8 cellular contexts compared by ENCODE assay signal in the genomic region with DNA sequence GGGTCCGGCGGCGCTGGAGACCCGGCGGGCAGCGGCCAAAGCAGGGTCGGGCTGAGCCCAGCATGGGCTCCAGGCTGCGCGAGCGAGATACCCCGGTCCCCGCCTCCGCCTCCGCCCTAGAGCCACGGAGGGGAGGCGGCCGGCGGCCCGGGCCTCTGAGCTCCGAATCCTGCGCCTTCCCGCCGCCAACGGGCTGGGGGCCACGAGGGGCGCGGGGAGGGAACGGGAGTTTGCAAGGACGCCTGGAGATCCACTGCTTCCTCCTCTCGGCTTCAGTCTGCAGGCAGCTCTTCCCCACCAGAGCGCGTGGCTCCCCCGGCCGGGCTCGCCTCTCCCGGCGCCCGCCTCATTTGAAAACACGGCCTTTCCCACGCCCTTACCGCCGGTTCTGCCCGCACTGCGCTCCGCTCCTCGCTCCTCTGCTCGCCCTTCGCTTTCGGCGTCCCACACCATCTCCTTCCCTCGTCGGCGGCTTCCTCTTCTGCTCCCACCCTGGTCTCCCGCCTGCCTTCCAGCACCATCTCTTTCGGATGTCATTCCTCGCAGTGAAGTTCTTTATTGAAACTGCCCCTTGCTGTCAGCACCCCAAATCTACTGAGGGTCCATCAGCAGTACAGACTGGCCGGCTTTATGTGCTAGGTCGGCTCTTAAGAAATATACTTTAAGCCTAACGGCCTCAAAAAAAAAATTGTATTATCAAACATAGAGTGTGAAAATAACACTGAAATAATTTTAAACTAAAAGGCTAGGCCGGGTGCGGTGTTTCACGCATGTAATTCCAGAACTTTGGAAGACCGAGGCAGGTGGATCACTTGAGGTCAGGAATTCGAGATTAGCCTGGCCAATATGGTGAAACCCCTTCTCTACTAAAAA.
DNase-seq lines count a peak whose midpoint lies in the region; ATAC-seq and TF ChIP-seq lines count a peak whose summit lies in the region.

No MANE protein-coding gene starts in this region.

- peak overlapping the region; percentile 62 for H3K4me3 Mint-ChIP-seq in activated naive CD8-positive, alpha-beta T cell treated with anti-CD3 and anti-CD28 coated beads, Interleukin-2, amount 50 U/mL, for 24 hours

- no peaks in the 10 kb centered on the region for H3K36me3 Mint-ChIP-seq in activated naive CD8-positive, alpha-beta T cell treated with anti-CD3 and anti-CD28 coated beads, Interleukin-2, amount 50 U/mL, for 24 hours (ENCODE audit: low read depth)

- H3K27me3 Mint-ChIP-seq in activated naive CD8-positive, alpha-beta T cell treated with anti-CD3 and anti-CD28 coated beads, Interleukin-2, amount 50 U/mL, for 24 hours = peaks cover 34% of the 10 kb centered on the region

- no peak for ATAC-seq in activated naive CD8-positive, alpha-beta T cell treated with anti-CD3 and anti-CD28 coated beads, Interleukin-2, amount 50 U/mL, for 24 hours

- H3K9me3 Mint-ChIP-seq in activated naive CD8-positive, alpha-beta T cell treated with anti-CD3 and anti-CD28 coated beads, Interleukin-2, amount 50 U/mL, for 24 hours = no peaks in the 10 kb centered on the region

- H3K9me3 ChIP-seq in iPS-18a (ENCODE audit: control insufficient read depth, low read depth, low read length) = no peaks in the 10 kb centered on the region

- no peak overlapping the region for H3K27ac ChIP-seq in iPS-18a (ENCODE audit: low read length)

- H3K4me1 Mint-ChIP-seq in activated naive CD8-positive, alpha-beta T cell treated with anti-CD3 and anti-CD28 coated beads, Interleukin-2, amount 50 U/mL, for 24 hours = peaks cover 4% of the 10 kb centered on the region

- H3K27me3 ChIP-seq in H7 (ENCODE audit: control insufficient read depth, insufficient read depth, low read length) (peaks cover 1% of the 10 kb centered on the region; the same call in 1 of the 2 replicates), iPS-18a (ENCODE audit: control insufficient read depth, insufficient read depth, low read length) (peaks cover 19% of the 10 kb centered on the region)

- H3K9ac ChIP-seq in iPS-18a (ENCODE audit: low read length) = peak overlapping the region; percentile 59

- no peak for TF ChIP-seq CTCF in retinal pigment epithelial cell (conservative IDR thresholded peaks at IDR 0.05; ENCODE audit: low read depth, low read length)

- H3K4me3 ChIP-seq in H7 (ENCODE audit: insufficient read depth, low read depth, low read length) (peak overlapping the region; percentile 51), iPS-18a (ENCODE audit: low read length) (peak overlapping the region; percentile 58), retinal pigment epithelial cell (ENCODE audit: low read length) (peak overlapping the region; percentile 41)

- no peak overlapping the region for H3K27ac Mint-ChIP-seq in activated naive CD8-positive, alpha-beta T cell treated with anti-CD3 and anti-CD28 coated beads, Interleukin-2, amount 50 U/mL, for 24 hours

- H3K36me3 ChIP-seq in H7 (replicated peaks; ENCODE audit: control insufficient read depth, insufficient read depth, low read length) (no peaks in the 10 kb centered on the region; the same call in 1 of the 2 replicates), iPS-18a (ENCODE audit: control insufficient read depth, low read depth, low read length) (no peaks in the 10 kb centered on the region)

- DNase-seq in H7 = peak; percentile 89
- peak; percentile 11 for DNase-seq in activated naive CD8-positive, alpha-beta T cell treated with anti-CD3 and anti-CD28 coated beads, Interleukin-2, amount 50 U/mL, for 24 hours
- no peak for DNase-seq in retinal pigment epithelial cell (ENCODE audit: low read depth)
- no peak for DNase-seq in NCI-H128 (lab: John Stamatoyannopoulos, UW; ENCODE audit: unreplicated experiment)
- DNase-seq in OCI-M2 (lab: John Stamatoyannopoulos, UW; ENCODE audit: unreplicated experiment) = no peak
- DNase-seq in NK-92 (lab: John Stamatoyannopoulos, UW; ENCODE audit: unreplicated experiment) = no peak
- no peak for DNase-seq in HuH-7 (ENCODE audit: low spot score)

- H3K4me1 ChIP-seq in iPS-18a (ENCODE audit: control insufficient read depth, low read depth, low read length) = peaks cover 7% of the 10 kb centered on the region

Comparison
In these comparisons a context has a peak if more than half of its experiments do, and no peak if none do; other contexts are left out.
1. DNase-seq: peak in H7 (single experiment) and activated naive CD8-positive, alpha-beta T cell treated with anti-CD3 and anti-CD28 coated beads, Interleukin-2, amount 50 U/mL, for 24 hours (single experiment); none in retinal pigment epithelial cell (single experiment), NCI-H128 (single experiment), OCI-M2 (single experiment), NK-92 (single experiment) and HuH-7 (single experiment).
2. Peak in every context shown above with its lines, with median percentiles within 50 percentile points of each other: H3K4me3 ChIP-seq.